ENCODE assay signal across 8 cellular contexts in genomic region chr10:11424456-11425287, GRCh38.
DNase-seq lines count a peak whose midpoint lies in the region; TF ChIP-seq lines count a peak whose summit lies in the region.

No MANE protein-coding gene starts in this region.

- H3K4me1 ChIP-seq in cardiac muscle cell (ENCODE audit: low read depth): no peaks in the 10 kb centered on the region

- peaks cover 3% of the 10 kb centered on the region for H3K36me3 Mint-ChIP-seq in activated CD4-positive, alpha-beta T cell treated with anti-CD3 and anti-CD28 coated beads, Interleukin-2, amount 10 ng/mL, durations not matched to agents 24 days and 14 days (ENCODE audit: low read depth)
- H3K36me3 Mint-ChIP-seq in immature natural killer cell: peaks cover 2 to 14% (median 8%) of the 10 kb centered on the region in 3 donors

- H3K27ac ChIP-seq in 22Rv1 (no peak overlapping the region), WERI-Rb-1 (no peak overlapping the region), cardiac muscle cell (no peak overlapping the region)

- POLR2A ChIA-PET in GM10248 (lab: Yijun Ruan, JAX): no interaction called here

- no peak overlapping the region for H3K4me3 ChIP-seq in WERI-Rb-1 (ENCODE audit: low read depth, low read length)
- no peak overlapping the region for H3K4me3 ChIP-seq in cardiac muscle cell
- H3K4me3 ChIP-seq in retinal pigment epithelial cell (ENCODE audit: low read length): no peak overlapping the region

- peak; percentile 95 for TF ChIP-seq CTCF in 22Rv1 (IDR thresholded peaks at IDR 0.05)
- peak; percentile 90 for TF ChIP-seq CTCF in GM10248 (IDR thresholded peaks at IDR 0.05; ENCODE audit: control extremely low read depth, extremely low read depth, low read depth, missing control alignments)
- peak; percentile 73 for TF ChIP-seq CTCF in WERI-Rb-1 (IDR thresholded peaks at IDR 0.05; ENCODE audit: low read depth, low read length)
- peak; percentile 97 for TF ChIP-seq CTCF in cardiac muscle cell (IDR thresholded peaks at IDR 0.05; ENCODE audit: low read depth, low read length)
- peak; percentile 98 for TF ChIP-seq CTCF in retinal pigment epithelial cell (conservative IDR thresholded peaks at IDR 0.05; ENCODE audit: low read depth, low read length)

- H3K4me1 Mint-ChIP-seq in activated CD4-positive, alpha-beta T cell treated with anti-CD3 and anti-CD28 coated beads, Interleukin-2, amount 10 ng/mL, durations not matched to agents 24 days and 14 days: peaks cover 3% of the 10 kb centered on the region
- H3K4me1 Mint-ChIP-seq in immature natural killer cell: peaks cover 18% of the 10 kb centered on the region in 2 donors

- CTCF ChIA-PET in GM10248 (lab: Yijun Ruan, JAX): interaction anchor here (0.6 to 4.0 kb wide), 18 partner anchors 10 to 336 kb away, joined by 3 to 19 read pairs (median 5); no protein-coding TSS in a partner anchor

- H3K9me3 ChIP-seq in WERI-Rb-1 (ENCODE audit: severe bottlenecking): no peaks in the 10 kb centered on the region
- H3K9me3 ChIP-seq in cardiac muscle cell (ENCODE audit: low read depth): no peaks in the 10 kb centered on the region

- intact Hi-C loops in activated CD4-positive, alpha-beta T cell treated with anti-CD3 and anti-CD28 coated beads, Interleukin-2, amount 10 ng/mL, durations not matched to agents 24 days and 14 days (cut with micrococcal nuclease): no loop called here

- H3K4me3 Mint-ChIP-seq in activated CD4-positive, alpha-beta T cell treated with anti-CD3 and anti-CD28 coated beads, Interleukin-2, amount 10 ng/mL, durations not matched to agents 24 days and 14 days: no peak overlapping the region
- H3K4me3 Mint-ChIP-seq in immature natural killer cell: no peak overlapping the region

- no peak overlapping the region for H3K27ac Mint-ChIP-seq in activated CD4-positive, alpha-beta T cell treated with anti-CD3 and anti-CD28 coated beads, Interleukin-2, amount 10 ng/mL, durations not matched to agents 24 days and 14 days
- peak overlapping the region in 2 of 6 donors; percentile 14 to 23 for H3K27ac Mint-ChIP-seq in immature natural killer cell

- H3K9me3 Mint-ChIP-seq in activated CD4-positive, alpha-beta T cell treated with anti-CD3 and anti-CD28 coated beads, Interleukin-2, amount 10 ng/mL, durations not matched to agents 24 days and 14 days: peaks cover 12% of the 10 kb centered on the region
- H3K9me3 Mint-ChIP-seq in immature natural killer cell: peaks cover 0 to 7% (median 3%) of the 10 kb centered on the region in 6 donors

- no peaks in the 10 kb centered on the region for H3K36me3 ChIP-seq in WERI-Rb-1
- no peaks in the 10 kb centered on the region for H3K36me3 ChIP-seq in cardiac muscle cell

- DNase-seq in GM10248 (ENCODE audit: extremely low spot score) (peak; percentile 74), LHCN-M2 (ENCODE audit: low read depth) (peak; percentile 54), WERI-Rb-1 (peak; percentile 33), cardiac muscle cell (ENCODE audit: low read depth in 1 of 2, low spot score in 1 of 2) (peak; percentile 69 to 75), retinal pigment epithelial cell (ENCODE audit: low read depth) (peak; percentile 16), immature natural killer cell (no peak)
- DNase-seq in activated CD4-positive, alpha-beta T cell treated with anti-CD3 and anti-CD28 coated beads, Interleukin-2, amount 10 ng/mL, durations not matched to agents 24 days and 14 days: no peak

- H3K27me3 ChIP-seq in WERI-Rb-1 (ENCODE audit: insufficient read depth, low read depth, severe bottlenecking) (no peaks in the 10 kb centered on the region), cardiac muscle cell (no peaks in the 10 kb centered on the region)

- peaks cover 3% of the 10 kb centered on the region for H3K27me3 Mint-ChIP-seq in activated CD4-positive, alpha-beta T cell treated with anti-CD3 and anti-CD28 coated beads, Interleukin-2, amount 10 ng/mL, durations not matched to agents 24 days and 14 days
- peaks cover 0 to 2% (median 0%) of the 10 kb centered on the region in 3 donors for H3K27me3 Mint-ChIP-seq in immature natural killer cell (ENCODE audit: low read depth in 3 of 3)

Comparison
In these comparisons a context has a peak if more than half of its experiments do, and no peak if none do; other contexts are left out.
1. DNase-seq: peak in GM10248 (single experiment), LHCN-M2 (single experiment), WERI-Rb-1 (single experiment), cardiac muscle cell (2 of 2) and retinal pigment epithelial cell (single experiment); none in activated CD4-positive, alpha-beta T cell treated with anti-CD3 and anti-CD28 coated beads, Interleukin-2, amount 10 ng/mL, durations not matched to agents 24 days and 14 days (single experiment) and immature natural killer cell (0 of 3).
2. Peak in every context shown above with its lines, with median percentiles within 50 percentile points of each other: CTCF ChIP-seq.